ENCODE assay signal across 27 cellular contexts in genomic region chrX:786441-786881, GRCh38.
"Had no signal": no experiment of that assay in that cellular context is flagged by ENCODE, and none has a peak within 500 bp of the region (broad histone marks: within the 10 kb centered on the region; RNA-seq: fewer than 3 reads in every experiment).

No MANE protein-coding gene starts in this region.

- DNase-seq: activated CD4-positive, CD25-positive, alpha-beta regulatory T cell; activated CD8-positive, alpha-beta memory T cell treated with anti-CD3 and anti-CD28 coated beads, Interleukin-2, amount 50 U/mL, for 4 hours; activated CD8-positive, alpha-beta T cell treated with anti-CD3 and anti-CD28 coated beads for 36 hours; activated naive CD4-positive, alpha-beta T cell treated with Interleukin-2 at 50 U/mL for 16 hours; activated naive CD8-positive, alpha-beta T cell treated with anti-CD3 and anti-CD28 coated beads, Interleukin-2, amount 50 U/mL, for 24 hours; activated T-cell treated with anti-CD3 and anti-CD28 coated beads, Interleukin-2, amount 50 U/mL, for 1 hour; amniotic stem cell; body of pancreas; central memory CD4-positive, alpha-beta T cell; KG1; NCI-H1092; NCI-H1417; NCI-H2029; NCI-H2107; NCI-H345; NCI-H510A treated with DMSO at 0.1 percent for 48 hours; NCI-H69; NK-92 treated with Interleukin-12 subunit alpha and Interleukin-12 subunit beta, amount 100 ng/mL, for 24 hours; OCI-M1; RPMI8226; T-cell; T-helper 2 cell; T1000 had no signal

- H3K4me1 Mint-ChIP-seq: activated naive CD8-positive, alpha-beta T cell treated with anti-CD3 and anti-CD28 coated beads, Interleukin-2, amount 50 U/mL, for 24 hours; T-cell had no signal

- H3K27me3 ChIP-seq: ascending aorta, body of pancreas had no signal

- H3K27ac ChIP-seq: ascending aorta, body of pancreas, SK-N-MC, VCaP had no signal

- H3K36me3 ChIP-seq: ascending aorta had no signal

- H3K9me3 Mint-ChIP-seq: activated CD8-positive, alpha-beta T cell treated with anti-CD3 and anti-CD28 coated beads for 36 hours had no signal

- H3K9me3 ChIP-seq: ascending aorta, body of pancreas had no signal

- H3K4me3 ChIP-seq: ascending aorta, body of pancreas, SK-N-MC had no signal

- H3K27ac Mint-ChIP-seq: activated CD8-positive, alpha-beta T cell treated with anti-CD3 and anti-CD28 coated beads for 36 hours; activated naive CD4-positive, alpha-beta T cell treated with anti-CD3 and anti-CD28 coated beads, Interleukin-2, amount 50 U/mL, for 72 hours; activated naive CD8-positive, alpha-beta T cell treated with anti-CD3 and anti-CD28 coated beads, Interleukin-2, amount 50 U/mL, for 24 hours; T-cell had no signal

- H3K36me3 Mint-ChIP-seq: T-cell had no signal

- H3K4me1 ChIP-seq: ascending aorta, body of pancreas had no signal

- H3K4me3 Mint-ChIP-seq: activated CD8-positive, alpha-beta T cell treated with anti-CD3 and anti-CD28 coated beads for 36 hours; activated naive CD8-positive, alpha-beta T cell treated with anti-CD3 and anti-CD28 coated beads, Interleukin-2, amount 50 U/mL, for 24 hours; T-cell had no signal
